ENCODE assay signal across 1 cellular context in the genomic region with DNA sequence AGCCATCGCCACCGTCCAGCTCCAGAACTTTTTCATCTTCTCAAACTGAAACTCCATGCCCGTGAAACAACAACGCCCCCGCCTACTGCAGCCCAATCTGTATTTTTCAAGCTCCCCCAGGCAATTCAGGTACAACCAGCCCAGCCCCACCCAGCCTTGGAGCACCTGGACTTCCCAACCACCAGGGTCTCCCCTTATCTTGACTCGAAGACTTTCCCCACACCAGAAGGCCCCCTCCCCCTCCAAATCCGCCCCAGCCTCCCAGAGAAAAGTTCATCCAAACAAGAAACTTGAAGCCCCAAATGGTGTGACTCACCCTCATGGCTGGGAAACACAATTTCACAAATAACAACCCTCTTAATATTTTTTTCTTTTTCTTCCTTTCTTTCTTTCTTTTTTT.
TF ChIP-seq lines count a peak whose summit lies in the region.

No MANE protein-coding gene starts in this region.

TF ChIP-seq in IMR-90, 13 proteins besides CTCF, POLR2A, EP300 and RAD21 (continued from another document):
- TF ChIP-seq, protein P1, sequence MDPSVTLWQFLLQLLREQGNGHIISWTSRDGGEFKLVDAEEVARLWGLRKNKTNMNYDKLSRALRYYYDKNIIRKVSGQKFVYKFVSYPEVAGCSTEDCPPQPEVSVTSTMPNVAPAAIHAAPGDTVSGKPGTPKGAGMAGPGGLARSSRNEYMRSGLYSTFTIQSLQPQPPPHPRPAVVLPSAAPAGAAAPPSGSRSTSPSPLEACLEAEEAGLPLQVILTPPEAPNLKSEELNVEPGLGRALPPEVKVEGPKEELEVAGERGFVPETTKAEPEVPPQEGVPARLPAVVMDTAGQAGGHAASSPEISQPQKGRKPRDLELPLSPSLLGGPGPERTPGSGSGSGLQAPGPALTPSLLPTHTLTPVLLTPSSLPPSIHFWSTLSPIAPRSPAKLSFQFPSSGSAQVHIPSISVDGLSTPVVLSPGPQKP (IDR thresholded peaks at IDR 0.05; ENCODE audit: borderline replicate concordance, low read depth, low read length): no peak
- TF ChIP-seq CEBPB (IDR thresholded peaks at IDR 0.05; ENCODE audit: low read depth, low read length) (no peak), FOS (IDR thresholded peaks at IDR 0.05; ENCODE audit: low read depth, low read length) (peak; percentile 74; the same call in 1 of the 2 replicates), RCOR1 (IDR thresholded peaks at IDR 0.05; ENCODE audit: insufficient replicate concordance, low read length) (no peak), RFX5 (IDR thresholded peaks at IDR 0.05; ENCODE audit: low read depth, low read length) (no peak), MAFK (IDR thresholded peaks at IDR 0.05; ENCODE audit: low read depth, low read length) (no peak), NFE2L2 (IDR thresholded peaks at IDR 0.05; ENCODE audit: low read depth, low read length) (no peak), MAZ (IDR thresholded peaks at IDR 0.05; ENCODE audit: borderline replicate concordance, low read depth, low read length) (no peak), SMC3 (IDR thresholded peaks at IDR 0.05; ENCODE audit: low read depth, low read length) (no peak), BHLHE40 (IDR thresholded peaks at IDR 0.05; ENCODE audit: low read depth, low read length) (0 out of 2 replicates have a peak, but pooled peaks have one; percentile 13), MXI1 (IDR thresholded peaks at IDR 0.05; ENCODE audit: borderline replicate concordance, low read depth, low read length) (no peak)
- TF ChIP-seq, protein P2, sequence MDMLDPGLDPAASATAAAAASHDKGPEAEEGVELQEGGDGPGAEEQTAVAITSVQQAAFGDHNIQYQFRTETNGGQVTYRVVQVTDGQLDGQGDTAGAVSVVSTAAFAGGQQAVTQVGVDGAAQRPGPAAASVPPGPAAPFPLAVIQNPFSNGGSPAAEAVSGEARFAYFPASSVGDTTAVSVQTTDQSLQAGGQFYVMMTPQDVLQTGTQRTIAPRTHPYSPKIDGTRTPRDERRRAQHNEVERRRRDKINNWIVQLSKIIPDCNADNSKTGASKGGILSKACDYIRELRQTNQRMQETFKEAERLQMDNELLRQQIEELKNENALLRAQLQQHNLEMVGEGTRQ (IDR thresholded peaks at IDR 0.05; ENCODE audit: low read depth, low read length): no peak
